In the genomic region with DNA sequence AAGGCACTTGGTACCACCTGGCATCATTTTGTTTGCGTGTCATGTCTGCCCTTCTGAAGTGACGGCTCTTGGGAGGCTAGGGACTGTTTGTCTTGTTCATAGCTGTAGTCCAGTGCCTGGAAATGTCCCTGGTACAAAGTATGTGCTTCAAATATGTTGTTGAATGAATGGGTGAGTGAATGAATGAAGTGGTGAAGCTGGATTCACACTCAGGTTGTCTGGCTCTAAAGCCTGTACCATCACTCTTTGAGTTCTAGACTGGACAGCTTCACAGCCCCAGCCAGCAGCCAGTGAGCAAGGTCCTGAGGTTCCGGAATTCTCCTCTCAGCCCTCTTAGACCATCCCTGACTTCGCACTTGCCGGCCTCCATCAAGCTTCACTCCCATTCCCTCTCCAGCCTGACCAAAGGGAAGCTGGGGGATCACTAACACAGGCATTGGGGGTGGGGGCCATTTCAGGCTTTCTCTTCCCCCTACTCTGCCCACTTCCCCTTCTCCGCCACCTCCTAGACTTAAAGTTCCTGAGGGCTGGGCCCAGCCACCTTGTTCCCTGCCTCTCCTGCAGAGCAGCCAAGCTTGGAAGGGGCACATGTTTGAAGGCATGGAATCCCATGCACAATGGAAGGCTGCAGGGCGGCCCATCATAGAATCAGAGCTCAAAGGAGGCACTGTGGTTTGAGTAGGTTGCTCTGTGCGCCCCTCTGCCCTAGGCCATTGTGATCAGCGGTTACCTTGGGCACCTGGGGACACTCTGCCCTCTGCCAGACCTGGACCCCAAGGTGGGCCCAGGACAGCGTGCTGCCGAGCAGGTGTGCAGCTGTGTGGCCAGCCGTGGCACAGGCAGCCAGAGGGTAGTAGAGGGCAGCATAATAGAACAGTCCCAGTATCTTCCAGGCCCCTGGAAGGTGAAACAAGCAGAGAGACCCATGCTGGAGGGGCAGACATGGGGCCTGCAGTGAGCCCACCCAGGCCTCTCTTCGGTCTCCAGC, we compare ENCODE assay signal across 18 cellular contexts. TPM values are rescaled to one million over a fixed set of nuclear protein-coding genes. Genes with fewer than 3 reads are reported as not detected.
DNase-seq lines count a peak whose midpoint lies in the region; ATAC-seq and TF ChIP-seq lines count a peak whose summit lies in the region.
"Had no signal": no experiment of that assay in that cellular context is flagged by ENCODE, and none has a peak within 500 bp of the region (broad histone marks: within the 10 kb centered on the region; RNA-seq: fewer than 3 reads in every experiment).

No MANE protein-coding gene starts in this region.

- H3K9ac ChIP-seq in BLaER1 treated with 17β-estradiol and CSF1 and Interleukin-3, amounts not matched to agents 10 nM and 100 nM: no peak overlapping the region

- H3K36me3 ChIP-seq in BLaER1 treated with 17β-estradiol and CSF1 and Interleukin-3, amounts not matched to agents 10 nM and 100 nM: no peaks in the 10 kb centered on the region

- peaks cover 13 to 83% (median 51%) of the 10 kb centered on the region in 10 experiments; a peak in 19 of 20 replicates for H3K4me1 ChIP-seq in BLaER1 treated with 17β-estradiol and CSF1 and Interleukin-3, amounts not matched to agents 10 nM and 100 nM

- no peaks in the 10 kb centered on the region for H3K9me3 ChIP-seq in BLaER1 treated with 17β-estradiol and CSF1 and Interleukin-3, amounts not matched to agents 10 nM and 100 nM (replicated peaks in 1 of 11)

- no peak for ATAC-seq in WTC11

- peak overlapping the region in 6 of 11 experiments; percentile 16 to 83 (median 76); a peak in 11 of 22 replicates for H3K4me2 ChIP-seq in BLaER1 treated with 17β-estradiol and CSF1 and Interleukin-3, amounts not matched to agents 10 nM and 100 nM

- no peak overlapping the region for H3K27ac ChIP-seq in BLaER1 treated with 17β-estradiol and CSF1 and Interleukin-3, amounts not matched to agents 10 nM and 100 nM
- H3K27ac ChIP-seq: C4-2B had no signal

- no peak for DNase-seq in HFFc6
- DNase-seq in UCSD-AML1 (lab: John Stamatoyannopoulos, UW; ENCODE audit: unreplicated experiment): peak; percentile 29
- no peak for DNase-seq in neural crest cell (ENCODE audit: low read depth, low spot score)
- DNase-seq in pons (ENCODE audit: low spot score): no peak
- DNase-seq in dedifferentiated amniotic fluid mesenchymal stem cell (ENCODE audit: extremely low spot score): no peak
- no peak for DNase-seq in WTC11 (ENCODE audit: low spot score)
- no peak for DNase-seq in SHP77 (lab: John Stamatoyannopoulos, UW)
- DNase-seq: DMS 273 treated with DMSO at 0.1 percent for 48 hours, GF-D8, NCI-H1048, NCI-H1436 treated with DMSO at 0.1 percent for 48 hours, NCI-H2029 treated with DMSO at 0.1 percent for 48 hours, NCI-H510A, NCI-H82 had no signal

- H3K4me3 ChIP-seq in BLaER1 treated with 17β-estradiol and CSF1 and Interleukin-3, amounts not matched to agents 10 nM and 100 nM: no peak overlapping the region

- TF ChIP-seq CTCF in HFFc6 (IDR thresholded peaks at IDR 0.05) (no peak), neural crest cell (conservative IDR thresholded peaks at IDR 0.05) (no peak), WTC11 (IDR thresholded peaks at IDR 0.05) (no peak)

- H3K9me3 Mint-ChIP-seq in HFFc6 (no peaks in the 10 kb centered on the region), neural crest cell (no peaks in the 10 kb centered on the region), WTC11 (no peaks in the 10 kb centered on the region)

- POLR2A ChIA-PET in WTC11 (lab: Charles Lee): no interaction called here

- H3K36me3 Mint-ChIP-seq in HFFc6 (ENCODE audit: low read depth) (no peaks in the 10 kb centered on the region), neural crest cell (ENCODE audit: low read depth) (peaks cover 7% of the 10 kb centered on the region), WTC11 (peaks cover 3% of the 10 kb centered on the region; the same call in 1 of the 2 replicates)

- H3K27me3 Mint-ChIP-seq in HFFc6 (ENCODE audit: insufficient read depth): no peaks in the 10 kb centered on the region
- H3K27me3 Mint-ChIP-seq in neural crest cell (ENCODE audit: low read depth): no peaks in the 10 kb centered on the region
- H3K27me3 Mint-ChIP-seq in WTC11 (ENCODE audit: low read depth): no peaks in the 10 kb centered on the region

- no peaks in the 10 kb centered on the region for H3K27me3 ChIP-seq in BLaER1 treated with 17β-estradiol and CSF1 and Interleukin-3, amounts not matched to agents 10 nM and 100 nM

- CTCF ChIA-PET in WTC11 (lab: Charles Lee): interaction anchor here (0.9 to 4.4 kb wide), 4 partner anchors 8 to 128 kb away, joined by 3 to 24 read pairs (median 10); a partner anchor contains a TSS

- H3K27ac Mint-ChIP-seq in HFFc6: peak overlapping the region; percentile 75
- H3K27ac Mint-ChIP-seq in neural crest cell (ENCODE audit: unreplicated experiment): peak overlapping the region; percentile 35
- no peak overlapping the region for H3K27ac Mint-ChIP-seq in WTC11

- peaks cover 0 to 21% (median 0%) of the 10 kb centered on the region in 11 experiments; a peak in 3 of 22 replicates for H4K20me1 ChIP-seq in BLaER1 treated with 17β-estradiol and CSF1 and Interleukin-3, amounts not matched to agents 10 nM and 100 nM

- H3K4me3 Mint-ChIP-seq in HFFc6 (no peak overlapping the region), neural crest cell (no peak overlapping the region), WTC11 (no peak overlapping the region)

- peaks cover 64% of the 10 kb centered on the region for H3K4me1 Mint-ChIP-seq in HFFc6 (ENCODE audit: low read depth)
- H3K4me1 Mint-ChIP-seq in neural crest cell: peaks cover 31% of the 10 kb centered on the region
- peaks cover 4% of the 10 kb centered on the region for H3K4me1 Mint-ChIP-seq in WTC11

TF ChIP-seq in WTC11, 78 proteins besides CTCF, POLR2A, EP300 and RAD21 (continues in another document):
- TF ChIP-seq, protein P1, sequence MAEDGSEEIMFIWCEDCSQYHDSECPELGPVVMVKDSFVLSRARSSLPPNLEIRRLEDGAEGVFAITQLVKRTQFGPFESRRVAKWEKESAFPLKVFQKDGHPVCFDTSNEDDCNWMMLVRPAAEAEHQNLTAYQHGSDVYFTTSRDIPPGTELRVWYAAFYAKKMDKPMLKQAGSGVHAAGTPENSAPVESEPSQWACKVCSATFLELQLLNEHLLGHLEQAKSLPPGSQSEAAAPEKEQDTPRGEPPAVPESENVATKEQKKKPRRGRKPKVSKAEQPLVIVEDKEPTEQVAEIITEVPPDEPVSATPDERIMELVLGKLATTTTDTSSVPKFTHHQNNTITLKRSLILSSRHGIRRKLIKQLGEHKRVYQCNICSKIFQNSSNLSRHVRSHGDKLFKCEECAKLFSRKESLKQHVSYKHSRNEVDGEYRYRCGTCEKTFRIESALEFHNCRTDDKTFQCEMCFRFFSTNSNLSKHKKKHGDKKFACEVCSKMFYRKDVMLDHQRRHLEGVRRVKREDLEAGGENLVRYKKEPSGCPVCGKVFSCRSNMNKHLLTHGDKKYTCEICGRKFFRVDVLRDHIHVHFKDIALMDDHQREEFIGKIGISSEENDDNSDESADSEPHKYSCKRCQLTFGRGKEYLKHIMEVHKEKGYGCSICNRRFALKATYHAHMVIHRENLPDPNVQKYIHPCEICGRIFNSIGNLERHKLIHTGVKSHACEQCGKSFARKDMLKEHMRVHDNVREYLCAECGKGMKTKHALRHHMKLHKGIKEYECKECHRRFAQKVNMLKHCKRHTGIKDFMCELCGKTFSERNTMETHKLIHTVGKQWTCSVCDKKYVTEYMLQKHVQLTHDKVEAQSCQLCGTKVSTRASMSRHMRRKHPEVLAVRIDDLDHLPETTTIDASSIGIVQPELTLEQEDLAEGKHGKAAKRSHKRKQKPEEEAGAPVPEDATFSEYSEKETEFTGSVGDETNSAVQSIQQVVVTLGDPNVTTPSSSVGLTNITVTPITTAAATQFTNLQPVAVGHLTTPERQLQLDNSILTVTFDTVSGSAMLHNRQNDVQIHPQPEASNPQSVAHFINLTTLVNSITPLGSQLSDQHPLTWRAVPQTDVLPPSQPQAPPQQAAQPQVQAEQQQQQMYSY (CRISPR knock-in tag; IDR thresholded peaks at IDR 0.05): no peak
- TF ChIP-seq, protein P2, sequence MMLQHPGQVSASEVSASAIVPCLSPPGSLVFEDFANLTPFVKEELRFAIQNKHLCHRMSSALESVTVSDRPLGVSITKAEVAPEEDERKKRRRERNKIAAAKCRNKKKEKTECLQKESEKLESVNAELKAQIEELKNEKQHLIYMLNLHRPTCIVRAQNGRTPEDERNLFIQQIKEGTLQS (CRISPR knock-in tag; conservative IDR thresholded peaks at IDR 0.05): no peak
- TF ChIP-seq, protein P3, sequence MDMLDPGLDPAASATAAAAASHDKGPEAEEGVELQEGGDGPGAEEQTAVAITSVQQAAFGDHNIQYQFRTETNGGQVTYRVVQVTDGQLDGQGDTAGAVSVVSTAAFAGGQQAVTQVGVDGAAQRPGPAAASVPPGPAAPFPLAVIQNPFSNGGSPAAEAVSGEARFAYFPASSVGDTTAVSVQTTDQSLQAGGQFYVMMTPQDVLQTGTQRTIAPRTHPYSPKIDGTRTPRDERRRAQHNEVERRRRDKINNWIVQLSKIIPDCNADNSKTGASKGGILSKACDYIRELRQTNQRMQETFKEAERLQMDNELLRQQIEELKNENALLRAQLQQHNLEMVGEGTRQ (CRISPR knock-in tag; IDR thresholded peaks at IDR 0.05): no peak
- TF ChIP-seq JUN (CRISPR knock-in tag; IDR thresholded peaks at IDR 0.05) (no peak), SMAD3 (CRISPR knock-in tag; IDR thresholded peaks at IDR 0.05; ENCODE audit: borderline replicate concordance) (no peak), SOX15 (CRISPR knock-in tag; IDR thresholded peaks at IDR 0.05) (no peak), TP53 (CRISPR knock-in tag; IDR thresholded peaks at IDR 0.05) (no peak), FOXJ3 (CRISPR knock-in tag; IDR thresholded peaks at IDR 0.05; ENCODE audit: borderline replicate concordance) (no peak), NR1H2 (CRISPR knock-in tag; IDR thresholded peaks at IDR 0.05) (no peak), GTF2I (CRISPR knock-in tag; conservative IDR thresholded peaks at IDR 0.05) (no peak), TCF7 (CRISPR knock-in tag; IDR thresholded peaks at IDR 0.05; ENCODE audit: low read depth) (no peak), ZNF317 (CRISPR knock-in tag; IDR thresholded peaks at IDR 0.05; ENCODE audit: borderline replicate concordance, low read depth) (no peak), CREM (CRISPR knock-in tag; IDR thresholded peaks at IDR 0.05) (no peak)

RNA-seq across cellular contexts. Expression of a gene that starts 7.7 kb away (rescaled TPM):
- total RNA-seq in HFFc6 (2021; fragmentation: NEBNext Ultra II Directional; extraction: Animal tissue kit (Norgen Biotek cat#: 25700)): 1 to 10 TPM; 2.2 to 3.2 (median 2.6) TPM
- total RNA-seq in neural crest cell (138 and 146 TPM in 2 replicates), WTC11 (2021) (20.1 to 23.2 TPM (median 21.7 TPM) in 3 replicates)
- total RNA-seq: HT1080 had no signal

RNA-seq across cellular contexts. Expression of a gene that starts 21.4 kb away (rescaled TPM):
- 1 to 10 TPM; 1.7 to 6.3 (median 1.9) TPM for total RNA-seq in HFFc6 (2021; fragmentation: NEBNext Ultra II Directional; extraction: Animal tissue kit (Norgen Biotek cat#: 25700))
- 1.5 and 2.6 TPM in 2 replicates for total RNA-seq in neural crest cell
- 0.50 to 0.63 TPM (median 0.62 TPM) in 3 replicates for total RNA-seq in WTC11 (2021)

RNA-seq across cellular contexts. Expression of a gene that starts 41.3 kb away (rescaled TPM):
- total RNA-seq in HFFc6 (2021; fragmentation: NEBNext Ultra II Directional; extraction: Animal tissue kit (Norgen Biotek cat#: 25700)): under 1 TPM in 1 of 6 experiments, not detected in 5; 0.30 TPM
- total RNA-seq in neural crest cell (15.1 and 15.6 TPM in 2 replicates), WTC11 (2021) (5.6 to 10.6 TPM (median 6.1 TPM) in 3 replicates)
- total RNA-seq: A673, HT1080 had no signal
